ENCODE assay signal across 24 cellular contexts in genomic region chrX:70129811-70130210, GRCh38. TPM values are rescaled to one million over a fixed set of nuclear protein-coding genes. Genes with fewer than 3 reads are reported as not detected.
DNase-seq lines count a peak whose midpoint lies in the region; FAIRE-seq and TF ChIP-seq lines count a peak whose summit lies in the region.
"Had no signal": no experiment of that assay in that cellular context is flagged by ENCODE, and none has a peak within 500 bp of the region (broad histone marks: within the 10 kb centered on the region; RNA-seq: fewer than 3 reads in every experiment).

No MANE protein-coding gene starts in this region.

- in situ Hi-C loops in Caki2 (cut with HindIII; ENCODE audit: low pct_unique_long_range_greater_than_20kb, low sequenced_read_pairs) = no loop called here

- H4K20me1 ChIP-seq in keratinocyte (ENCODE audit: control insufficient read depth, extremely low read depth, insufficient read depth, low read length) = no peaks in the 10 kb centered on the region

- 57% methylated on average over 1 of the region's 1 CpG for WGBS in HUES64
- WGBS in testis, 2 donors = 55 to 75% methylated on average over 1 of the region's 1 CpG

- H3K9me3 ChIP-seq in HUES64 (ENCODE audit: insufficient read depth, low read depth, low read length) (no peaks in the 10 kb centered on the region), keratinocyte (ENCODE audit: control insufficient read depth, low read depth, low read length) (no peaks in the 10 kb centered on the region), testis (no peaks in the 10 kb centered on the region)

- H3K36me3 ChIP-seq in HUES64 (ENCODE audit: insufficient read depth, low read length) (peaks cover 4% of the 10 kb centered on the region), keratinocyte (ENCODE audit: control insufficient read depth in 2 of 2, extremely low read depth in 1 of 2, insufficient read depth in 2 of 2, low read length in 2 of 2) (no peaks in the 10 kb centered on the region), testis (ENCODE audit: low read depth, missing control alignments) (no peaks in the 10 kb centered on the region)

- TF ChIP-seq CTCF in keratinocyte (optimal IDR thresholded peaks at IDR 0.05 in 1 of 3, IDR thresholded peaks at IDR 0.05 in 1 of 3, conservative IDR thresholded peaks at IDR 0.05 in 1 of 3; ENCODE audit: extremely low read depth in 1 of 3, insufficient read depth in 2 of 3, low read length in 3 of 3) (peak; percentile 7 to 16 (median 10)), testis (IDR thresholded peaks at IDR 0.05) (no peak)

- H3K9ac ChIP-seq in HUES64 (ENCODE audit: low read depth, low read length) (no peak overlapping the region), keratinocyte (ENCODE audit: control insufficient read depth, extremely low read depth, insufficient read depth, low read length) (no peak overlapping the region)

- peak; percentile 22 for DNase-seq in Caki2 (ENCODE audit: low read depth)
- peak; percentile 1 for DNase-seq in amniotic epithelial cell (ENCODE audit: low read depth)
- no peak for DNase-seq in keratinocyte (ENCODE audit: low read depth, low spot score)
- DNase-seq in effector CD4-positive, alpha-beta T cell = no peak
- no peak for DNase-seq in testis
- DNase-seq in Kasumi-1 (lab: John Stamatoyannopoulos, UW) = no peak
- DNase-seq in cardiac septum (ENCODE audit: low spot score) = no peak
- DNase-seq: activated CD4-positive, CD25-positive, alpha-beta regulatory T cell; COR-L47; effector memory CD4-positive, alpha-beta T cell; foreskin melanocyte; GDM1; NCI-H146; NCI-H446; SHP77 treated with DMSO at 0.1 percent for 48 hours; stimulated activated CD4-positive, alpha-beta T cell treated with anti-CD3 and anti-CD28 coated beads, Interleukin-4, amount 100 ng/mL, for 24 hours; stimulated activated CD8-positive, alpha-beta memory T cell treated with anti-CD3 and anti-CD28 coated beads, Interleukin-4, amount 100 ng/mL, for 48 hours; substantia nigra; T-helper 2 cell had no signal

- no peaks in the 10 kb centered on the region for H3K9me1 ChIP-seq in keratinocyte (ENCODE audit: control insufficient read depth, extremely low read depth, insufficient read depth, low read length)

- H3K27me3 ChIP-seq in HUES64 (ENCODE audit: insufficient read depth, low read length) (no peaks in the 10 kb centered on the region), keratinocyte (ENCODE audit: control insufficient read depth, extremely low read depth, insufficient read depth, low read length) (no peaks in the 10 kb centered on the region), testis (no peaks in the 10 kb centered on the region)

- H3K27ac ChIP-seq in HUES64 (ENCODE audit: low read depth, low read length) = peak overlapping the region; percentile 59; the same call in 1 of the 2 replicates
- no peak overlapping the region for H3K27ac ChIP-seq in keratinocyte (ENCODE audit: control insufficient read depth, insufficient read depth, low read length)
- no peak overlapping the region for H3K27ac ChIP-seq in testis

- H2AFZ ChIP-seq in keratinocyte (ENCODE audit: control insufficient read depth, low read length) = no peak overlapping the region

- H3K4me1 ChIP-seq in HUES64 (ENCODE audit: insufficient read depth, low read length) (peaks cover 28% of the 10 kb centered on the region), keratinocyte (ENCODE audit: control insufficient read depth, extremely low read depth, insufficient read depth, low read length) (peaks cover 7% of the 10 kb centered on the region), testis (no peaks in the 10 kb centered on the region)

- no peak for FAIRE-seq in keratinocyte (lab: Jason Lieb, UNC)
- FAIRE-seq: GM12891 had no signal

- no peak overlapping the region for H3K4me2 ChIP-seq in keratinocyte (ENCODE audit: control insufficient read depth, extremely low read depth, insufficient read depth, low read depth, low read length)

- intact Hi-C loops in testis (cut with DNase I; ENCODE audit: low total_unique reads) (no loop called here), cardiac septum (cut with DNase I) (no loop called here)

- TF ChIP-seq POLR2A in testis (IDR thresholded peaks at IDR 0.05) = no peak

- H3K4me3 ChIP-seq in HUES64 (ENCODE audit: low read length) (no peak overlapping the region), keratinocyte (ENCODE audit: control insufficient read depth in 2 of 3, extremely low read depth in 1 of 3, insufficient read depth in 2 of 3, low read depth in 1 of 3, low read length in 3 of 3) (no peak overlapping the region), testis (no peak overlapping the region)

- dilution Hi-C loops in keratinocyte (cut with MboI; ENCODE audit: extremely low pct_ligation_motif_present, low sequenced_read_pairs) = no loop called here

- peaks cover 10% of the 10 kb centered on the region for H3K79me2 ChIP-seq in keratinocyte (ENCODE audit: control insufficient read depth, insufficient read depth, low read length)

RNA-seq across cellular contexts. Expression of gene IGBP1, which starts 3.4 kb away (rescaled TPM):
- total RNA-seq in Caki2 (2014; rRNA removed; shearing (Covaris generic); ENCODE audit: low replicate concordance) = 64.9 and 95.2 TPM in 2 replicates
- 34.6 TPM for polyA plus RNA-seq in HUES64 (2013, experiment 1 of 2)
- 41.7 TPM for polyA plus RNA-seq in HUES64 (2013, experiment 2 of 2)
- polyA plus RNA-seq in keratinocyte (48.3 to 65.5 TPM (median 62.5 TPM) in 3 replicates), testis (ENCODE audit: insufficient read depth, low read depth, low replicate concordance) (41.2 TPM)
- 80.2 TPM for polyA plus RNA-seq in keratinocyte (2011; ENCODE audit: low read depth)
- polyA plus RNA-seq in keratinocyte (2011; cell fraction: cytosol; rRNA removed) = 70.1 and 81.8 TPM in 2 replicates
- 37.1 and 39.6 TPM in 2 replicates for polyA plus RNA-seq in keratinocyte (2011; cell fraction: nucleus; rRNA removed)
- polyA plus RNA-seq in keratinocyte (2012; ENCODE audit: low replicate concordance) = 36.9 and 72.9 TPM in 2 replicates
- 14.0 to 41.4 TPM (median 39.6 TPM) in 3 replicates for polyA minus RNA-seq in keratinocyte
- 34.0 TPM for polyA minus RNA-seq in keratinocyte (2011; cell fraction: cytosol; rRNA and poly(A)+ RNA removed)
- 10.3 and 14.6 TPM in 2 replicates for polyA minus RNA-seq in keratinocyte (2011; cell fraction: nucleus; rRNA and poly(A)+ RNA removed)
- total RNA-seq in testis (10 to 100 TPM; 35.4 to 40.6 TPM), cardiac septum (31.2 TPM)

RNA-seq across cellular contexts. Expression of gene DGAT2L6, which starts 47.5 kb away (rescaled TPM):
- total RNA-seq in Caki2 (2014; rRNA removed; shearing (Covaris generic); ENCODE audit: low replicate concordance) = not detected in 2 replicates
- not detected for polyA plus RNA-seq in HUES64 (2013, experiment 1 of 2)
- not detected for polyA plus RNA-seq in HUES64 (2013, experiment 2 of 2)
- polyA plus RNA-seq in keratinocyte = not detected in 3 replicates
- polyA plus RNA-seq in keratinocyte (2011; ENCODE audit: low read depth) = not detected
- not detected in 2 replicates for polyA plus RNA-seq in keratinocyte (2011; cell fraction: cytosol; rRNA removed)
- not detected in 2 replicates for polyA plus RNA-seq in keratinocyte (2011; cell fraction: nucleus; rRNA removed)
- not detected in 2 replicates for polyA plus RNA-seq in keratinocyte (2012; ENCODE audit: low replicate concordance)
- not detected in 3 replicates for polyA minus RNA-seq in keratinocyte
- not detected for polyA minus RNA-seq in keratinocyte (2011; cell fraction: cytosol; rRNA and poly(A)+ RNA removed)
- not detected in 2 replicates for polyA minus RNA-seq in keratinocyte (2011; cell fraction: nucleus; rRNA and poly(A)+ RNA removed)
- not detected for total RNA-seq in testis
- not detected for polyA plus RNA-seq in testis (ENCODE audit: insufficient read depth, low read depth, low replicate concordance)
- total RNA-seq in cardiac septum = not detected
- total RNA-seq: LHCN-M2, myocyte, osteocyte had no signal

Comparison
In these comparisons a context has a peak if more than half of its experiments do, and no peak if none do; other contexts are left out.
1. DNase-seq: peak in Caki2 (single experiment) and amniotic epithelial cell (single experiment); none in keratinocyte (single experiment), effector CD4-positive, alpha-beta T cell (single experiment), testis (single experiment), Kasumi-1 (0 of 2) and cardiac septum (single experiment).
2. CTCF ChIP-seq: peak in keratinocyte (3 of 3); none in testis (0 of 3).